8 cellular contexts compared by ENCODE assay signal in genomic region chr3:10366681-10367101, GRCh38. TPM values are rescaled to one million over a fixed set of nuclear protein-coding genes. Genes with fewer than 3 reads are reported as not detected.
DNase-seq lines count a peak whose midpoint lies in the region; TF ChIP-seq lines count a peak whose summit lies in the region.

No MANE protein-coding gene starts in this region.

- H3K4me1 ChIP-seq in mesendoderm (ENCODE audit: control insufficient read depth, low read depth, low read length) (no peaks in the 10 kb centered on the region), Karpas-422 (ENCODE audit: low read length) (no peaks in the 10 kb centered on the region)

- H3K18ac ChIP-seq in mesendoderm (ENCODE audit: low read length) = no peak overlapping the region

- H3K4ac ChIP-seq in mesendoderm (ENCODE audit: low read depth, low read length) = no peak overlapping the region

- no peaks in the 10 kb centered on the region; the same call in 1 of the 2 replicates for H3K9me3 ChIP-seq in Karpas-422 (ENCODE audit: low read length)

- no peaks in the 10 kb centered on the region for H3K27me3 ChIP-seq in mesendoderm (ENCODE audit: insufficient read depth, low read length, poor library complexity)
- no peaks in the 10 kb centered on the region for H3K27me3 ChIP-seq in Karpas-422 (ENCODE audit: low read length)

- no peak overlapping the region for H2AFZ ChIP-seq in Karpas-422 (ENCODE audit: low read length)

- no peaks in the 10 kb centered on the region for H3K79me1 ChIP-seq in mesendoderm (ENCODE audit: low read length)

- peak; percentile 97 for DNase-seq in AG08395 (ENCODE audit: low spot score)
- peak; percentile 95 for DNase-seq in M059J (ENCODE audit: low read depth)
- peak; percentile 29 for DNase-seq in activated naive CD8-positive, alpha-beta T cell treated with anti-CD3 and anti-CD28 coated beads for 36 hours
- DNase-seq in mesendoderm = peak; percentile 7
- no peak for DNase-seq in AML-193 (lab: John Stamatoyannopoulos, UW)
- no peak for DNase-seq in RPMI8226
- DNase-seq in Karpas-422 = no peak
- DNase-seq in GM10266 (ENCODE audit: extremely low spot score) = no peak

- no peak overlapping the region for H3K27ac ChIP-seq in mesendoderm (ENCODE audit: low read depth, low read length)
- H3K27ac ChIP-seq in Karpas-422 (ENCODE audit: low read length) = no peak overlapping the region

- H3K9me2 ChIP-seq in Karpas-422 (replicated peaks; ENCODE audit: insufficient read depth, low read length) = no peaks in the 10 kb centered on the region

- no peak overlapping the region for H4K8ac ChIP-seq in mesendoderm (ENCODE audit: low read depth, low read length)

- H3K36me3 ChIP-seq in mesendoderm (ENCODE audit: control insufficient read depth, insufficient read depth, low read length) (no peaks in the 10 kb centered on the region), Karpas-422 (ENCODE audit: insufficient read depth, low read length) (no peaks in the 10 kb centered on the region)

- H4K20me1 ChIP-seq in Karpas-422 (ENCODE audit: insufficient read depth, low read depth, low read length) = no peaks in the 10 kb centered on the region

- peaks cover 3% of the 10 kb centered on the region for H3K9me3 Mint-ChIP-seq in activated naive CD8-positive, alpha-beta T cell treated with anti-CD3 and anti-CD28 coated beads for 36 hours

- peaks cover 19% of the 10 kb centered on the region for H3K27me3 Mint-ChIP-seq in activated naive CD8-positive, alpha-beta T cell treated with anti-CD3 and anti-CD28 coated beads for 36 hours

- H3K9ac ChIP-seq in mesendoderm (ENCODE audit: low read length) (no peak overlapping the region), Karpas-422 (ENCODE audit: low read length) (no peak overlapping the region)

- H3K4me3 Mint-ChIP-seq in activated naive CD8-positive, alpha-beta T cell treated with anti-CD3 and anti-CD28 coated beads for 36 hours = no peak overlapping the region

- H2BK5ac ChIP-seq in mesendoderm (ENCODE audit: low read length) = no peak overlapping the region

- no peak overlapping the region for H2BK15ac ChIP-seq in mesendoderm (replicated peaks; ENCODE audit: low read depth)

- no peak overlapping the region for H3K56ac ChIP-seq in mesendoderm (ENCODE audit: low read length)

- no peak overlapping the region for H3K4me2 ChIP-seq in mesendoderm (ENCODE audit: low read length)
- no peak overlapping the region for H3K4me2 ChIP-seq in Karpas-422 (ENCODE audit: low read depth, low read length, poor library complexity, severe bottlenecking)

- WGBS in mesendoderm (ENCODE audit: extremely low coverage, insufficient coverage, low lambda C conversion rate) = no CpG with 5 or more reads among the region's 7 CpGs

- no peak for TF ChIP-seq CTCF in GM10266 (IDR thresholded peaks at IDR 0.05; ENCODE audit: control insufficient read depth, insufficient read depth, low read depth, missing control alignments)

- no peak overlapping the region for H2AK5ac ChIP-seq in mesendoderm (ENCODE audit: low read length)

- H2BK120ac ChIP-seq in mesendoderm (ENCODE audit: low read depth, low read length) = no peak overlapping the region

- H4K5ac ChIP-seq in mesendoderm (ENCODE audit: low read length) = no peak overlapping the region

- H3K4me1 Mint-ChIP-seq in activated naive CD8-positive, alpha-beta T cell treated with anti-CD3 and anti-CD28 coated beads for 36 hours = peaks cover 20% of the 10 kb centered on the region

- H3K79me2 ChIP-seq in mesendoderm (ENCODE audit: control insufficient read depth, insufficient read depth, low read length) (no peaks in the 10 kb centered on the region), Karpas-422 (ENCODE audit: low read length) (no peaks in the 10 kb centered on the region)

- H3K4me3 ChIP-seq in mesendoderm (ENCODE audit: low read length) (no peak overlapping the region), Karpas-422 (ENCODE audit: low read length) (no peak overlapping the region)

- no peak overlapping the region for H3K23ac ChIP-seq in mesendoderm (ENCODE audit: low read length)

- H3K36me3 Mint-ChIP-seq in activated naive CD8-positive, alpha-beta T cell treated with anti-CD3 and anti-CD28 coated beads for 36 hours = peaks cover 3% of the 10 kb centered on the region

- no peak overlapping the region for H3K27ac Mint-ChIP-seq in activated naive CD8-positive, alpha-beta T cell treated with anti-CD3 and anti-CD28 coated beads for 36 hours

RNA-seq across cellular contexts. Expression of gene SEC13, which starts 45.8 kb away (rescaled TPM):
- 183 and 201 TPM in 2 replicates for total RNA-seq in M059J (2014; rRNA removed; shearing (Covaris generic))
- total RNA-seq in activated naive CD8-positive, alpha-beta T cell treated with anti-CD3 and anti-CD28 coated beads for 36 hours = 100 to 1,000 TPM in 1 of 2 experiments, 10 to 100 TPM in 1; 99.4 to 103 TPM
- 117 TPM for polyA plus RNA-seq in mesendoderm (2013, experiment 1 of 2)
- polyA plus RNA-seq in mesendoderm (2013, experiment 2 of 2) = 116 TPM
- total RNA-seq in Karpas-422 (2014; rRNA removed; shearing (Covaris generic); ENCODE audit: low replicate concordance) = 48.6 and 77.1 TPM in 2 replicates

Comparison
In these comparisons a context has a peak if more than half of its experiments do, and no peak if none do; other contexts are left out.
1. DNase-seq: peak in AG08395 (single experiment), M059J (single experiment), activated naive CD8-positive, alpha-beta T cell treated with anti-CD3 and anti-CD28 coated beads for 36 hours (single experiment) and mesendoderm (single experiment); none in AML-193 (0 of 2), RPMI8226 (single experiment), Karpas-422 (single experiment) and GM10266 (single experiment).